13 cellular contexts compared by ENCODE assay signal in genomic region chr3:161977063-161977462, GRCh38.
DNase-seq lines count a peak whose midpoint lies in the region; ATAC-seq and TF ChIP-seq lines count a peak whose summit lies in the region.
"Had no signal": no experiment of that assay in that cellular context is flagged by ENCODE, and none has a peak within 500 bp of the region (broad histone marks: within the 10 kb centered on the region; RNA-seq: fewer than 3 reads in every experiment).

No MANE protein-coding gene starts in this region.

- no TSS peak for BruUV-seq in PC-3 (replicated peaks; lab: Mats Ljungman, UMichigan)

- H3K9me3 Mint-ChIP-seq in HFFc6 = no peaks in the 10 kb centered on the region
- H3K9me3 Mint-ChIP-seq: stimulated activated naive CD8-positive, alpha-beta T cell treated with anti-CD3 and anti-CD28 coated beads, Interleukin-15, amount 100 ng/mL, for 72 hours had no signal

- peaks cover 24% of the 10 kb centered on the region for H3K4me1 Mint-ChIP-seq in HFFc6 (ENCODE audit: low read depth)
- H3K4me1 Mint-ChIP-seq: CD8-positive, alpha-beta memory T cell; stimulated activated naive CD8-positive, alpha-beta T cell treated with anti-CD3 and anti-CD28 coated beads, Interleukin-15, amount 100 ng/mL, for 72 hours had no signal

- no peak overlapping the region for H2AFZ ChIP-seq in PC-3 (ENCODE audit: low read length)

- POLR2A ChIA-PET in PC-3 (lab: Charles Lee; ENCODE audit: unreplicated experiment) = no interaction called here

- no peak overlapping the region for H3K27ac ChIP-seq in PC-3 (ENCODE audit: low read length)

- H3K27ac Mint-ChIP-seq in HFFc6 = peak overlapping the region; percentile 88
- H3K27ac Mint-ChIP-seq: activated T-cell treated with anti-CD3 and anti-CD28 coated beads, Interleukin-2, amount 50 U/mL, for 72 hours; brain; stimulated activated naive CD8-positive, alpha-beta T cell treated with anti-CD3 and anti-CD28 coated beads, Interleukin-15, amount 100 ng/mL, for 72 hours had no signal

- TF ChIP-seq CTCF in HFFc6 (IDR thresholded peaks at IDR 0.05) (no peak), PC-3 (conservative IDR thresholded peaks at IDR 0.05; ENCODE audit: low read depth, low read length) (no peak)

- H4K20me1 ChIP-seq in PC-3 (ENCODE audit: low read length) = no peaks in the 10 kb centered on the region

- H3K9me2 ChIP-seq in PC-3 (replicated peaks; ENCODE audit: low read length) = no peaks in the 10 kb centered on the region

- no peaks in the 10 kb centered on the region for H3K36me3 Mint-ChIP-seq in HFFc6 (ENCODE audit: low read depth)
- H3K36me3 Mint-ChIP-seq: brain; CD8-positive, alpha-beta memory T cell had no signal

- CTCF ChIA-PET in PC-3 (lab: Charles Lee) = no interaction called here

- no peak overlapping the region for H3K9ac ChIP-seq in PC-3 (ENCODE audit: low read length)

- DNase-seq in Caki2 (ENCODE audit: low read depth) (peak; percentile 51), HFFc6 (peak; percentile 77), PC-3 (peak; percentile 41), glomerular visceral epithelial cell (ENCODE audit: extremely low spot score) (peak; percentile 1), DMS 273 (lab: John Stamatoyannopoulos, UW; ENCODE audit: unreplicated experiment) (no peak)
- DNase-seq in activated CD8-positive, alpha-beta memory T cell treated with anti-CD3 and anti-CD28 coated beads, Interleukin-2, amount 50 U/mL, for 48 hours = no peak
- DNase-seq in activated T-cell treated with anti-CD3 and anti-CD28 coated beads, Interleukin-2, amount 50 U/mL, for 1 hour = no peak
- DNase-seq: activated CD4-positive, CD25-positive, alpha-beta regulatory T cell treated with anti-CD3 and anti-CD28 coated beads, Interleukin-2, amount 50 U/mL, for 72 hours; activated T-cell treated with anti-CD3 and anti-CD28 coated beads, Interleukin-2, amount 50 U/mL, for 72 hours; CD8-positive, alpha-beta memory T cell; stimulated activated naive CD8-positive, alpha-beta T cell treated with anti-CD3 and anti-CD28 coated beads, Interleukin-15, amount 100 ng/mL, for 72 hours had no signal

- ATAC-seq in PC-3 (peak; percentile 61), GM21737 (IDR thresholded peaks at IDR 0.05; ENCODE audit: unreplicated experiment) (no peak)
- ATAC-seq: activated T-cell treated with anti-CD3 and anti-CD28 coated beads, Interleukin-2, amount 50 U/mL, for 72 hours; stimulated activated naive CD8-positive, alpha-beta T cell treated with anti-CD3 and anti-CD28 coated beads, Interleukin-15, amount 100 ng/mL, for 72 hours had no signal

- no peaks in the 10 kb centered on the region for H3K36me3 ChIP-seq in PC-3 (ENCODE audit: low read depth, low read length)

- H3K9me3 ChIP-seq in PC-3 (ENCODE audit: low read length) = no peaks in the 10 kb centered on the region

- H3K4me1 ChIP-seq in PC-3 (ENCODE audit: insufficient read depth, low read length) = no peaks in the 10 kb centered on the region

- no peaks in the 10 kb centered on the region for H3K27me3 Mint-ChIP-seq in HFFc6 (ENCODE audit: insufficient read depth)
- H3K27me3 Mint-ChIP-seq: brain; CD8-positive, alpha-beta memory T cell; stimulated activated naive CD8-positive, alpha-beta T cell treated with anti-CD3 and anti-CD28 coated beads, Interleukin-15, amount 100 ng/mL, for 72 hours had no signal

- no peaks in the 10 kb centered on the region for H3F3A ChIP-seq in PC-3 (ENCODE audit: low read length, unreplicated experiment)

- H3K4me2 ChIP-seq in PC-3 (ENCODE audit: low read length) = no peak overlapping the region

- H3K27me3 ChIP-seq in PC-3 (ENCODE audit: low read length) = no peaks in the 10 kb centered on the region

- no peaks in the 10 kb centered on the region for H3K79me2 ChIP-seq in PC-3 (ENCODE audit: low read length)

- no peak overlapping the region for H3K4me3 ChIP-seq in PC-3 (ENCODE audit: low read length)

- in situ Hi-C loops in Caki2 (cut with HindIII; ENCODE audit: low pct_unique_long_range_greater_than_20kb, low sequenced_read_pairs) = no loop called here

- H3K4me3 Mint-ChIP-seq in HFFc6 = peak overlapping the region; percentile 11; the same call in 1 of the 2 replicates
- H3K4me3 Mint-ChIP-seq: activated T-cell treated with anti-CD3 and anti-CD28 coated beads, Interleukin-2, amount 50 U/mL, for 72 hours; brain; CD8-positive, alpha-beta memory T cell; stimulated activated naive CD8-positive, alpha-beta T cell treated with anti-CD3 and anti-CD28 coated beads, Interleukin-15, amount 100 ng/mL, for 72 hours had no signal

- intact Hi-C loops in PC-3 (cut with micrococcal nuclease) = no loop called here

Comparison
In these comparisons a context has a peak if more than half of its experiments do, and no peak if none do; other contexts are left out.
1. DNase-seq: peak in Caki2 (single experiment), HFFc6 (single experiment), PC-3 (single experiment) and glomerular visceral epithelial cell (single experiment); none in DMS 273 (single experiment), activated CD8-positive, alpha-beta memory T cell treated with anti-CD3 and anti-CD28 coated beads, Interleukin-2, amount 50 U/mL, for 48 hours (single experiment) and activated T-cell treated with anti-CD3 and anti-CD28 coated beads, Interleukin-2, amount 50 U/mL, for 1 hour (single experiment).